In the genomic region with DNA sequence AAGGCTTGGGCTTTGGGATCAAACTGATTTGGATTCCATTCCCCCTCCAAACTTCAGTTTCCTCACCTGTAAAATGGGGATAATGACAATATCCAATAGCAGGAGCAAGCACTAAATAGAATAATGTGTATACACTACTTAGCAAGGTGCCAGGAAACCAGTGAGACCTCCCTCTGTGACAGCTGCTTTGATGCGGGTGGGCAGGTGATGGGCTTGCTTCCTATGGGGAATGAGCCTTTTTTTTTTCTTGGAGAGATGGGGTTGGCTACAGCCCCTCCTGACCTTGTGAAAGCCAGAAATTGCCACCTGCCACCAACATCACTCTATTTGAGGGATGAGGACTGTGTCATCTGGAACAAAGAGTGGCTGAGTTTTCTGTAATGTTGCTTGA, we compare ENCODE assay signal across 9 cellular contexts. TPM values are rescaled to one million over a fixed set of nuclear protein-coding genes. Genes with fewer than 3 reads are reported as not detected.
DNase-seq lines count a peak whose midpoint lies in the region; ATAC-seq, FAIRE-seq and TF ChIP-seq lines count a peak whose summit lies in the region.
"Had no signal": no experiment of that assay in that cellular context is flagged by ENCODE, and none has a peak within 500 bp of the region (broad histone marks: within the 10 kb centered on the region; RNA-seq: fewer than 3 reads in every experiment).

No MANE protein-coding gene starts in this region.

- H3K56ac ChIP-seq in IMR-90 (ENCODE audit: extremely low read depth, insufficient read depth, low read length), result no peak overlapping the region

- H3K27ac ChIP-seq in BLaER1 (peak overlapping the region; percentile 81), IMR-90 (ENCODE audit: insufficient read depth, low read length) (no peak overlapping the region), astrocyte (ENCODE audit: low read depth, low read length) (no peak overlapping the region), transverse colon (peak overlapping the region in 1 of 4 donors; percentile 77)

- no peaks in the 10 kb centered on the region for H3K27me3 Mint-ChIP-seq in astrocyte (ENCODE audit: low read depth, unreplicated experiment)

- 0 out of 2 replicates have a peak overlapping the region, but pooled peaks have one; percentile 39 for H3K23ac ChIP-seq in IMR-90 (ENCODE audit: low read depth, low read length)

- peak overlapping the region; percentile 92; the same call in 1 of the 2 replicates for H3K4ac ChIP-seq in IMR-90 (ENCODE audit: low read depth, low read length)

- H3K14ac ChIP-seq in IMR-90 (replicated peaks; ENCODE audit: low read depth, low read length), result 0 out of 2 replicates have a peak overlapping the region, but pooled peaks have one; percentile 31

- peak overlapping the region; percentile 80 for H3K4me3 Mint-ChIP-seq in astrocyte (ENCODE audit: unreplicated experiment)

- no peaks in the 10 kb centered on the region for H3K27me3 ChIP-seq in BLaER1
- H3K27me3 ChIP-seq in IMR-90 (ENCODE audit: control insufficient read depth, insufficient read depth, low read length), result no peaks in the 10 kb centered on the region
- no peaks in the 10 kb centered on the region for H3K27me3 ChIP-seq in astrocyte (ENCODE audit: insufficient read depth, low read length)
- H3K27me3 ChIP-seq in transverse colon, result no peaks in the 10 kb centered on the region

- H2BK5ac ChIP-seq in IMR-90 (ENCODE audit: low read depth, low read length, poor library complexity, severe bottlenecking), result no peak overlapping the region

- no peaks in the 10 kb centered on the region for H3K9me3 ChIP-seq in BLaER1
- H3K9me3 ChIP-seq in IMR-90 (ENCODE audit: control insufficient read depth, insufficient read depth, low read length), result no peaks in the 10 kb centered on the region
- H3K9me3 ChIP-seq in astrocyte (ENCODE audit: insufficient read depth, low read depth, low read length), result no peaks in the 10 kb centered on the region
- no peaks in the 10 kb centered on the region for H3K9me3 ChIP-seq in transverse colon

- no peak for TF ChIP-seq CTCF in IMR-90 (conservative IDR thresholded peaks at IDR 0.05; ENCODE audit: low read depth, low read length)
- no peak for TF ChIP-seq CTCF in astrocyte (IDR thresholded peaks at IDR 0.05; ENCODE audit: insufficient read depth, low read depth, low read length)
- no peak for TF ChIP-seq CTCF in transverse colon (IDR thresholded peaks at IDR 0.05)

- ATAC-seq in IMR-90 (ENCODE audit: low read depth), result no peak
- ATAC-seq in HG03139 (IDR thresholded peaks at IDR 0.05; ENCODE audit: unreplicated experiment), result no peak
- no peak for ATAC-seq in HG03095 (IDR thresholded peaks at IDR 0.05; ENCODE audit: unreplicated experiment)

- no peak overlapping the region for H3K18ac ChIP-seq in IMR-90 (ENCODE audit: low read depth, low read length)

- DNase-seq in IMR-90 (no peak), astrocyte (ENCODE audit: low read depth) (no peak), myocyte (ENCODE audit: low read depth) (peak; percentile 76), activated gamma-delta T cell treated with Interleukin-2 at 50 U/mL for 16 hours (no peak), transverse colon (no peak)
- DNase-seq: left colon had no signal

- no peak overlapping the region for H4K5ac ChIP-seq in IMR-90 (ENCODE audit: low read depth, low read length)

- no peak for TF ChIP-seq RAD21 in IMR-90 (IDR thresholded peaks at IDR 0.05; ENCODE audit: low read length)

- H3K27ac Mint-ChIP-seq in astrocyte (ENCODE audit: unreplicated experiment), result peak overlapping the region; percentile 34

- peaks cover 29 to 55% of the 10 kb centered on the region in 2 experiments for H3K79me1 ChIP-seq in IMR-90 (ENCODE audit: low read depth in 1 of 2, low read length in 2 of 2)

- CTCF ChIA-PET in IMR-90 (lab: Yijun Ruan, JAX), result no interaction called here

- TF ChIP-seq EP300 in transverse colon (IDR thresholded peaks at IDR 0.05; ENCODE audit: low read depth), result no peak

- H3K9me1 ChIP-seq in IMR-90 (ENCODE audit: insufficient read depth, low read length), result peaks cover 41% of the 10 kb centered on the region

- H4K20me1 ChIP-seq in BLaER1 (no peaks in the 10 kb centered on the region), IMR-90 (ENCODE audit: insufficient read depth, low read length) (no peaks in the 10 kb centered on the region), astrocyte (ENCODE audit: insufficient read depth, low read length) (no peaks in the 10 kb centered on the region)

- H3K79me2 ChIP-seq in astrocyte (ENCODE audit: insufficient read depth, low read length), result no peaks in the 10 kb centered on the region

- peaks cover 79% of the 10 kb centered on the region for H3K4me1 ChIP-seq in BLaER1
- H3K4me1 ChIP-seq in IMR-90 (ENCODE audit: control insufficient read depth, insufficient read depth, low read length), result peaks cover 51% of the 10 kb centered on the region
- H3K4me1 ChIP-seq in astrocyte (ENCODE audit: insufficient read depth, low read length), result peaks cover 58% of the 10 kb centered on the region
- H3K4me1 ChIP-seq in transverse colon, result peaks cover 15 to 62% (median 46%) of the 10 kb centered on the region in 4 donors

- 0 out of 2 replicates have a peak overlapping the region, but pooled peaks have one; percentile 15 for H3K9ac ChIP-seq in BLaER1
- no peak overlapping the region; the same call in 1 of the 2 replicates for H3K9ac ChIP-seq in IMR-90 (ENCODE audit: low read depth, low read length)
- no peak overlapping the region for H3K9ac ChIP-seq in astrocyte (ENCODE audit: low read length)

- H2AK9ac ChIP-seq in IMR-90 (replicated peaks; ENCODE audit: low read depth, low read length, poor library complexity), result no peak overlapping the region

- H3K4me2 ChIP-seq in BLaER1 (peak overlapping the region; percentile 99), IMR-90 (ENCODE audit: low read depth, low read length) (peak overlapping the region; percentile 94), astrocyte (ENCODE audit: low read length) (peak overlapping the region; percentile 90)

- POLR2A ChIA-PET in IMR-90 (lab: Charles Lee; ENCODE audit: unreplicated experiment), result no interaction called here

- peak overlapping the region; percentile 44; the same call in 1 of the 2 replicates for H2BK120ac ChIP-seq in IMR-90 (ENCODE audit: low read depth, low read length)

- no peaks in the 10 kb centered on the region for H3K9me3 Mint-ChIP-seq in astrocyte (ENCODE audit: unreplicated experiment)

- H3K36me3 ChIP-seq in BLaER1 (no peaks in the 10 kb centered on the region), IMR-90 (ENCODE audit: control insufficient read depth, insufficient read depth, low read length) (no peaks in the 10 kb centered on the region), astrocyte (ENCODE audit: insufficient read depth, low read length) (no peaks in the 10 kb centered on the region), transverse colon (no peaks in the 10 kb centered on the region)

- peaks cover 7% of the 10 kb centered on the region for H3K36me3 Mint-ChIP-seq in astrocyte (ENCODE audit: low read depth, unreplicated experiment)

- TF ChIP-seq POLR2A in IMR-90 (IDR thresholded peaks at IDR 0.05; ENCODE audit: low read depth, low read length) (no peak), transverse colon (IDR thresholded peaks at IDR 0.05) (no peak)

- H4K91ac ChIP-seq in IMR-90 (ENCODE audit: insufficient read depth, low read depth, low read length), result no peak overlapping the region

- 0 out of 2 replicates have a peak overlapping the region, but pooled peaks have one; percentile 3 for H2BK20ac ChIP-seq in IMR-90 (ENCODE audit: low read depth, low read length)

- FAIRE-seq in astrocyte (lab: Jason Lieb, UNC), result no peak

- H2AFZ ChIP-seq in IMR-90 (replicated peaks; ENCODE audit: low read length, poor library complexity) (no peak overlapping the region), astrocyte (ENCODE audit: low read depth, low read length) (no peak overlapping the region)

- peak overlapping the region; percentile 99; the same call in 1 of the 2 replicates for H2AK5ac ChIP-seq in IMR-90 (ENCODE audit: low read depth, low read length)

- BruUV-seq in IMR-90 (replicated peaks; lab: Mats Ljungman, UMichigan), result no TSS peak

- peaks cover 62% of the 10 kb centered on the region for H3K4me1 Mint-ChIP-seq in astrocyte (ENCODE audit: low read depth, unreplicated experiment)

- dilution Hi-C loops in IMR-90 (cut with HindIII; ENCODE audit: low sequenced_read_pairs, unreplicated experiment), result no loop called here

- intact Hi-C loops in IMR-90 (cut with micrococcal nuclease), result loop anchor here (10.0 kb wide), 2 partner anchors 158 to 198 kb away; partner anchors contain the start of gene TSPAN18
- intact Hi-C loops in transverse colon (cut with DNase I; ENCODE audit: low total_unique reads), result no loop called here

- H2BK15ac ChIP-seq in IMR-90 (ENCODE audit: low read depth, low read length), result peak overlapping the region; percentile 83; the same call in 1 of the 3 replicates

- WGBS in IMR-90 (ENCODE audit: extremely low coverage in 2 of 2, insufficient read length in 1 of 2), 2 experiments, result no CpG with 5 or more reads among the region's 1 CpG
- WGBS in transverse colon (ENCODE audit: low coverage in 1 of 2), 2 donors, result 91% methylated on average over 1 of the region's 1 CpG; no CpG with 5 or more reads in 1 of the 2 donors

- in situ Hi-C loops in IMR-90 (cut with MboI; ENCODE audit: low sequenced_read_pairs) (loop anchor here (25.0 kb wide), 1 partner anchor 1246 kb away; the partner anchor contains the start of gene SLC35C1), transverse colon (cut with MboI; ENCODE audit: low pct_ligation_motif_present in 1 of 4, low pct_unique_long_range_greater_than_20kb in 1 of 4, low sequenced_read_pairs in 3 of 4) (loop anchor here in 1 of 4 donors (25.0 kb wide), 1 partner anchor 521 kb away; no protein-coding TSS in a partner anchor)

- H3K4me3 ChIP-seq in BLaER1, result peak overlapping the region; percentile 72
- H3K4me3 ChIP-seq in IMR-90 (ENCODE audit: insufficient read depth, low read depth, low read length), result peak overlapping the region; percentile 11; the same call in 1 of the 2 replicates
- no peak overlapping the region for H3K4me3 ChIP-seq in astrocyte (ENCODE audit: insufficient read depth, low read depth, low read length)
- H3K4me3 ChIP-seq in transverse colon, result peak overlapping the region in 2 of 4 donors; percentile 46 to 61

- no peak overlapping the region for H4K8ac ChIP-seq in IMR-90 (ENCODE audit: low read depth in 2 of 2, low read length in 2 of 2)

TF ChIP-seq in IMR-90, 13 proteins besides CTCF, POLR2A, EP300 and RAD21 (continues in another document):
- TF ChIP-seq NFE2L2 (IDR thresholded peaks at IDR 0.05; ENCODE audit: low read depth, low read length), result no peak
- TF ChIP-seq FOS (IDR thresholded peaks at IDR 0.05; ENCODE audit: low read depth, low read length), result no peak
- TF ChIP-seq BHLHE40 (IDR thresholded peaks at IDR 0.05; ENCODE audit: low read depth, low read length), result no peak
- no peak for TF ChIP-seq CHD1 (IDR thresholded peaks at IDR 0.05; ENCODE audit: low read depth, low read length)
- no peak for TF ChIP-seq MAZ (IDR thresholded peaks at IDR 0.05; ENCODE audit: borderline replicate concordance, low read depth, low read length)

RNA-seq across cellular contexts. Expression of gene CD82, which starts 1.1 kb away (rescaled TPM):
- total RNA-seq in IMR-90 (2012; rRNA removed), result 18.9 and 32.8 TPM in 2 replicates
- 46.1 and 49.4 TPM in 2 replicates for polyA plus RNA-seq in IMR-90 (2012; rRNA removed)
- polyA plus RNA-seq in IMR-90 (2012; cell fraction: cytosol; rRNA removed), result 45.9 and 112 TPM in 2 replicates
- 14.7 and 27.3 TPM in 2 replicates for polyA plus RNA-seq in IMR-90 (2012; cell fraction: nucleus; rRNA removed; ENCODE audit: low replicate concordance)
- total RNA-seq in astrocyte, result 74.5 and 90.6 TPM in 2 replicates
- 98.2 and 135 TPM in 2 replicates for total RNA-seq in myocyte
- polyA plus RNA-seq in myocyte (2012), result 314 TPM
- total RNA-seq in transverse colon, result 10 to 100 TPM in 3 of 4 donors, 1 to 10 TPM in 1; 7.9 to 23.1 (median 14.0) TPM
